Comparison of ENCODE assay signal across 10 cellular contexts in genomic region chr10:88851706-88852105, GRCh38. TPM values are rescaled to one million over a fixed set of nuclear protein-coding genes. Genes with fewer than 3 reads are reported as not detected.
DNase-seq lines count a peak whose midpoint lies in the region; ATAC-seq and TF ChIP-seq lines count a peak whose summit lies in the region.
"Had no signal": no experiment of that assay in that cellular context is flagged by ENCODE, and none has a peak within 500 bp of the region (broad histone marks: within the 10 kb centered on the region; RNA-seq: fewer than 3 reads in every experiment).

Gene ANKRD22, minus strand, starts transcription at chr10:88851844. Its CDS starts 237 bp downstream, at chr10:88851607.

- H3K79me2 ChIP-seq in OCI-LY7 (ENCODE audit: insufficient read depth, low read depth, low read length): no peaks in the 10 kb centered on the region

- DNase-seq in Daoy (ENCODE audit: low read depth) (peak; percentile 50), NCI-H2107 treated with DMSO at 0.1 percent for 48 hours (lab: John Stamatoyannopoulos, UW; ENCODE audit: unreplicated experiment) (peak; percentile 8), cardiac fibroblast (ENCODE audit: low read depth in 2 of 2) (peak; percentile 68 to 76), OCI-LY7 (ENCODE audit: low spot score) (no peak), anterior cingulate cortex (lab: John Stamatoyannopoulos, UW) (no peak), GM19238 (ENCODE audit: insufficient read length, low spot score) (no peak)
- DNase-seq: NCI-H1436; stimulated activated CD4-positive, alpha-beta T cell treated with anti-CD3 and anti-CD28 coated beads, Interleukin-1b, Interleukin-23, amount 100 ng/mL, for 48 hours had no signal

- no peaks in the 10 kb centered on the region for H3K36me3 ChIP-seq in mucosa of stomach (ENCODE audit: control insufficient read depth, insufficient read depth, low read length)
- H3K36me3 ChIP-seq in OCI-LY7 (ENCODE audit: insufficient read depth, low read length): no peaks in the 10 kb centered on the region

- H2AFZ ChIP-seq in OCI-LY7 (ENCODE audit: low read length): no peak within 1 kb of the TSS

- H3K4me2 ChIP-seq in OCI-LY7 (ENCODE audit: low read length): no peak within 1 kb of the TSS

- TF ChIP-seq CTCF in cardiac fibroblast (IDR thresholded peaks at IDR 0.05; ENCODE audit: low read depth, low read length): no peak
- TF ChIP-seq CTCF in OCI-LY7 (conservative IDR thresholded peaks at IDR 0.05; ENCODE audit: low read length): no peak

- CTCF ChIA-PET in OCI-LY7 (lab: Charles Lee; ENCODE audit: unreplicated experiment): no interaction called here

- H3K9ac ChIP-seq in mucosa of stomach (ENCODE audit: low read length): peak within 1 kb of the TSS; percentile 66

- no peak for ATAC-seq in GM18511 (IDR thresholded peaks at IDR 0.05; ENCODE audit: unreplicated experiment)

- no TSS peak for BruUV-seq in OCI-LY7 (replicated peaks; lab: Mats Ljungman, UMichigan)

- no peak within 1 kb of the TSS for H3K4me3 ChIP-seq in cardiac fibroblast (replicated peaks in 1 of 2; ENCODE audit: low read depth in 2 of 2, low read length in 2 of 2)
- peak within 1 kb of the TSS; percentile 49 for H3K4me3 ChIP-seq in mucosa of stomach (ENCODE audit: low read length)
- H3K4me3 ChIP-seq in OCI-LY7 (ENCODE audit: low read depth, low read length, poor library complexity, severe bottlenecking): no peak within 1 kb of the TSS

- intact Hi-C loops in OCI-LY7 (cut with micrococcal nuclease; ENCODE audit: unreplicated experiment): no loop called here

- H3K9me2 ChIP-seq in OCI-LY7 (ENCODE audit: insufficient read depth, low read length): no peaks in the 10 kb centered on the region

- H3K9me3 ChIP-seq in mucosa of stomach (ENCODE audit: control insufficient read depth, low read length) (no peaks in the 10 kb centered on the region), OCI-LY7 (ENCODE audit: low read length) (no peaks in the 10 kb centered on the region)

- H3K27me3 ChIP-seq in mucosa of stomach (ENCODE audit: control insufficient read depth, insufficient read depth, low read length): no peaks in the 10 kb centered on the region

- no peaks in the 10 kb centered on the region for H4K20me1 ChIP-seq in OCI-LY7 (ENCODE audit: insufficient read depth, low read length)

- POLR2A ChIA-PET in OCI-LY7 (lab: Charles Lee): interaction anchor here (0.6 to 1.1 kb wide), 3 partner anchors 15 to 358 kb away, joined by 3 read pairs; partner anchors contain the start of gene STAMBPL1

- no peak within 1 kb of the TSS for H3K27ac ChIP-seq in OCI-LY7 (ENCODE audit: low read depth, low read length, poor library complexity, severe bottlenecking)

- peaks cover 45% of the 10 kb centered on the region for H3K4me1 ChIP-seq in mucosa of stomach (ENCODE audit: control insufficient read depth, insufficient read depth, low read length)
- H3K4me1 ChIP-seq in OCI-LY7 (ENCODE audit: insufficient read depth, low read length, poor library complexity, severe bottlenecking): no peaks in the 10 kb centered on the region

RNA-seq across cellular contexts. Expression of gene ANKRD22, which starts in this region (rescaled TPM):
- total RNA-seq in Daoy (2014; rRNA removed; shearing (Covaris generic)): not detected in 2 replicates
- not detected in 2 replicates for total RNA-seq in OCI-LY7 (2014; rRNA removed; shearing (Covaris generic))
- total RNA-seq in OCI-LY7 (2022): not detected in 2 replicates

Comparison
In these comparisons a context has a peak if more than half of its experiments do, and no peak if none do; other contexts are left out.
1. Peak in DNase-seq in Daoy; RNA of the gene not detected or under 1 TPM.
2. DNase-seq: peak in NCI-H2107 treated with DMSO at 0.1 percent for 48 hours (single experiment) and cardiac fibroblast (2 of 2); none in OCI-LY7 (single experiment), anterior cingulate cortex (0 of 58) and GM19238 (single experiment).